9 cellular contexts compared by ENCODE assay signal in genomic region chr19:15584541-15585115, GRCh38. TPM values are rescaled to one million over a fixed set of nuclear protein-coding genes. Genes with fewer than 3 reads are reported as not detected.
DNase-seq lines count a peak whose midpoint lies in the region; ATAC-seq, FAIRE-seq and TF ChIP-seq lines count a peak whose summit lies in the region.
"Had no signal": no experiment of that assay in that cellular context is flagged by ENCODE, and none has a peak within 500 bp of the region (broad histone marks: within the 10 kb centered on the region; RNA-seq: fewer than 3 reads in every experiment).

No MANE protein-coding gene starts in this region.

- TF ChIP-seq EP300 in ovary (IDR thresholded peaks at IDR 0.05) = no peak

- no peaks in the 10 kb centered on the region for H3K4me1 ChIP-seq in CD8-positive, alpha-beta T cell (ENCODE audit: insufficient read depth, low read length)
- H3K4me1 ChIP-seq in ovary (ENCODE audit: insufficient read depth) (no peaks in the 10 kb centered on the region), thyroid gland (peaks cover 0 to 4% of the 10 kb centered on the region in 2 donors)

- POLR2A ChIA-PET in CD8-positive, alpha-beta T cell (lab: Charles Lee) = no interaction called here

- H3K9me3 Mint-ChIP-seq in CD8-positive, alpha-beta T cell = no peaks in the 10 kb centered on the region

- CTCF ChIA-PET in CD8-positive, alpha-beta T cell (lab: Charles Lee) = no interaction called here

- ATAC-seq in CD8-positive, alpha-beta T cell = peak; percentile 97
- ATAC-seq in GM19023 (IDR thresholded peaks at IDR 0.05; ENCODE audit: unreplicated experiment) = no peak

- DNase-seq in CD8-positive, alpha-beta T cell = peak; percentile 72 to 90 (median 82)
- DNase-seq in HTR-8/SVneo (ENCODE audit: insufficient read length, low spot score) = peak; percentile 83
- peak; percentile 31 for DNase-seq in SHP77 treated with DMSO at 0.1 percent for 48 hours (lab: John Stamatoyannopoulos, UW)
- DNase-seq in activated effector memory CD4-positive, alpha-beta T cell treated with Interleukin-2 at 50 U/mL for 16 hours = peak; percentile 67
- peak; percentile 17 for DNase-seq in foreskin melanocyte
- peak; percentile 77 to 87 (median 83) for DNase-seq in ovary
- peak; percentile 73 to 80 for DNase-seq in thyroid gland

- no peaks in the 10 kb centered on the region for H3K36me3 Mint-ChIP-seq in CD8-positive, alpha-beta T cell

- H3K4me3 Mint-ChIP-seq in CD8-positive, alpha-beta T cell = peak overlapping the region; percentile 42

- H3K27ac ChIP-seq in CD8-positive, alpha-beta T cell (ENCODE audit: low read depth, low read length) = no peak overlapping the region
- H3K27ac ChIP-seq in ovary (no peak overlapping the region), thyroid gland (no peak overlapping the region)

- TF ChIP-seq POLR2A in ovary (IDR thresholded peaks at IDR 0.05) (no peak), thyroid gland (IDR thresholded peaks at IDR 0.05) (no peak)

- H3K27ac Mint-ChIP-seq in CD8-positive, alpha-beta T cell = no peak overlapping the region

- H3K4me1 Mint-ChIP-seq in CD8-positive, alpha-beta T cell (ENCODE audit: low read depth) = no peaks in the 10 kb centered on the region

- H3K27me3 Mint-ChIP-seq in CD8-positive, alpha-beta T cell (ENCODE audit: low read depth) = peaks cover 19% of the 10 kb centered on the region

- H3K4me3 ChIP-seq in CD8-positive, alpha-beta T cell (ENCODE audit: low read depth, low read length) = peak overlapping the region; percentile 48
- no peak overlapping the region for H3K4me3 ChIP-seq in ovary
- no peak overlapping the region for H3K4me3 ChIP-seq in thyroid gland (replicated peaks in 1 of 3)

- no peak for FAIRE-seq in HTR-8/SVneo (lab: Jason Lieb, UNC)
- FAIRE-seq: TTC549 had no signal

- TF ChIP-seq CTCF in CD8-positive, alpha-beta T cell (IDR thresholded peaks at IDR 0.05) = peak; percentile 77
- TF ChIP-seq CTCF in ovary (IDR thresholded peaks at IDR 0.05) (peak; percentile 78 to 82 (median 80)), thyroid gland (IDR thresholded peaks at IDR 0.05) (peak; percentile 61 to 95 (median 73))

- WGBS in ovary, 3 donors = 5 to 8% (median 6%) methylated on average over 31 to 35 of the region's 35 CpGs
- 20 to 32% methylated on average over 8 to 14 of the region's 35 CpGs for WGBS in thyroid gland, 2 donors

- no peaks in the 10 kb centered on the region for H3K9me3 ChIP-seq in CD8-positive, alpha-beta T cell (ENCODE audit: low read length)
- H3K9me3 ChIP-seq in ovary = no peaks in the 10 kb centered on the region
- no peaks in the 10 kb centered on the region for H3K9me3 ChIP-seq in thyroid gland

- H3K36me3 ChIP-seq in CD8-positive, alpha-beta T cell (ENCODE audit: insufficient read depth, low read length) = no peaks in the 10 kb centered on the region
- no peaks in the 10 kb centered on the region for H3K36me3 ChIP-seq in ovary
- H3K36me3 ChIP-seq in thyroid gland = no peaks in the 10 kb centered on the region

- intact Hi-C loops in CD8-positive, alpha-beta T cell (cut with DNase I, micrococcal nuclease) = loop anchor here (1.0 to 5.0 kb wide), 2 partner anchors 528 to 598 kb away; partner anchors contain the start of gene RAB8A (in 1 of the 2)
- intact Hi-C loops in ovary (cut with DNase I) (no loop called here), thyroid gland (cut with DNase I) (no loop called here)

- peaks cover 4% of the 10 kb centered on the region for H3K27me3 ChIP-seq in CD8-positive, alpha-beta T cell (ENCODE audit: insufficient read depth, low read length)
- H3K27me3 ChIP-seq in ovary (no peaks in the 10 kb centered on the region), thyroid gland (peaks cover 6% of the 10 kb centered on the region)

RNA-seq across cellular contexts. Expression of gene CYP4F8, which starts 30.4 kb away (rescaled TPM):
- not detected for total RNA-seq in CD8-positive, alpha-beta T cell
- total RNA-seq in ovary = 1 to 10 TPM in 1 of 7 donors, not detected in 6; 1.1 TPM
- polyA plus RNA-seq in ovary = not detected
- total RNA-seq in thyroid gland = not detected

RNA-seq across cellular contexts. Expression of gene CYP4F3, which starts 56.1 kb away (rescaled TPM):
- not detected for total RNA-seq in CD8-positive, alpha-beta T cell
- total RNA-seq in ovary = 1 to 10 TPM in 1 of 7 donors, under 1 TPM in 5, not detected in 1; 0.15 to 1.8 (median 0.38) TPM
- polyA plus RNA-seq in ovary = under 1 TPM in 1 of 2 donors, not detected in 1; 0.13 TPM
- under 1 TPM in 2 of 4 donors, not detected in 2; 0.33 to 0.59 TPM for total RNA-seq in thyroid gland

Comparison
In these comparisons a context has a peak if more than half of its experiments do, and no peak if none do; other contexts are left out.
1. DNase-seq: peak in every context shown above with its lines; median percentile 83 in HTR-8/SVneo; 83 in ovary; 82 in CD8-positive, alpha-beta T cell; 76 in thyroid gland; 67 in activated effector memory CD4-positive, alpha-beta T cell treated with Interleukin-2 at 50 U/mL for 16 hours; 31 in SHP77 treated with DMSO at 0.1 percent for 48 hours; 17 in foreskin melanocyte.
2. intact Hi-C loops: an anchor here in CD8-positive, alpha-beta T cell (1.0 to 5.0 kb wide); none called in ovary and thyroid gland.